ENCODE assay signal across 1 cellular context in genomic region chr1:71721532-71721931, GRCh38.
TF ChIP-seq lines count a peak whose summit lies in the region.

No MANE protein-coding gene starts in this region.

TF ChIP-seq in GM23338, 12 proteins besides CTCF, POLR2A, EP300 and RAD21 (continued from another document):
- no peak for TF ChIP-seq ZNF462 (CRISPR knock-in tag; IDR thresholded peaks at IDR 0.05)
- no peak for TF ChIP-seq POLR2AphosphoS5 (IDR thresholded peaks at IDR 0.05; ENCODE audit: low read depth)
